1 cellular context compared by ENCODE assay signal in the genomic region with DNA sequence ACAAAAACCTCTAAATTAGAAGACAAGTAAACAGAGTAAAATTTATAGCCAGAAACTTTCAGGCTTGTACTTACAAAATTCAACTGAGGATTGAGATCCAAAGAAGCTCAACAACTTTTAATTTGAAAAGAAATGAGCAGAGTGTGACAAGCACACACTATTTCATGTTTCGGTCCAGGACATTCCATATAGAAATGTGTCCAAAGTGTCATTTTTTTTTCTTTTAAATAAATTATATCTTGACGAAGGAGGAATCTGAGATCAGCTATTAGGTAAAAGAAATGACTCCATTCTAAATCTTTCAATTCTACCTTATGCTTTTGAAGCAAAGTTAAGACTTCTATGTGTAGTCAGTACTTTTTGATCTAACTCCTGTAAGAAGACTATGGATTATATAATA.
TF ChIP-seq lines count a peak whose summit lies in the region.

No MANE protein-coding gene starts in this region.

TF ChIP-seq in HCT116, 20 proteins besides CTCF, POLR2A, EP300 and RAD21 (continued from another document):
- TF ChIP-seq EGR1 (IDR thresholded peaks at IDR 0.05; ENCODE audit: low read depth), result no peak
- TF ChIP-seq, protein P1, sequence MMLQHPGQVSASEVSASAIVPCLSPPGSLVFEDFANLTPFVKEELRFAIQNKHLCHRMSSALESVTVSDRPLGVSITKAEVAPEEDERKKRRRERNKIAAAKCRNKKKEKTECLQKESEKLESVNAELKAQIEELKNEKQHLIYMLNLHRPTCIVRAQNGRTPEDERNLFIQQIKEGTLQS (IDR thresholded peaks at IDR 0.05), result no peak
- no peak for TF ChIP-seq EZH2phosphoT487 (IDR thresholded peaks at IDR 0.05; ENCODE audit: borderline replicate concordance)
- no peak for TF ChIP-seq EZH2 (IDR thresholded peaks at IDR 0.05)
- no peak for TF ChIP-seq JUND (IDR thresholded peaks at IDR 0.05)
- no peak for TF ChIP-seq ZNF274 (IDR thresholded peaks at IDR 0.05; ENCODE audit: low read depth, low read length)
- TF ChIP-seq SRF (IDR thresholded peaks at IDR 0.05; ENCODE audit: low read depth), result no peak
